8 cellular contexts compared by ENCODE assay signal in the genomic region with DNA sequence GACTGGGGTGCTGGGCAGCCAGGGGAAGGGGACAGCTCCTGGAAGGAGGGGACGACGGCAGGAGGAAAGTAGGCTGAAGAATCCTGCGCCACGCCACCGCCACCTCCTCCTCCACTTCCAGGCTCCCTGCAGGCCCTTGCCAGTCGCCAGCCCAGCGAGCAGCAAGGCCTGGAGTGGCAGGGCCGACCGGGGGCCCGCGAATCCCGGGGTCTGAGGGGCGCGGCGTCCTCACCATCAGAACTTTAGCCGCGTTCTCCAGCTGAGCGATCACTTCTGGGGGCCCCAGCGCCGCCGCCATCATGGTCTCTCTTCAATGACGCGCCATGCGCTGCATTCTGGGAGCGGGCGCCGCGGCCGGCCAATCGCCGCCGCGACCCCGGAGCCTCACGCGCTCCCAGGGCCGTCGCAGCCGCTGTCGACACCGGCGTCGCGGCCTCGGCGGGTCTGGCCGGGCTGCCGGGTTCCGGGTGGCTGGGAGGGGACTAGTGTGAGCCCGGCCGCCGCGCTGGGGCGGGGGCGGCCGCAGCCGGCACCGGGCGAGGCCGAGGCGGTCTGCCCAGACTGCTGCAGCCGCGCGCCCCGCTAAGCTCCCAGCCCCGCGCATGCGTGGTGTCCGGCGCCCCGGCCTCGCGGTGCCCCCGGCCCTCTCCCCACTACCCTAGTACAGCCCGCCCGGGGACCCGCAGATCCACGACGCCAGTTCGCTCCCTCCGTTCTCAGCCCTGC. TPM values are rescaled to one million over a fixed set of nuclear protein-coding genes. Genes with fewer than 3 reads are reported as not detected.
DNase-seq lines count a peak whose midpoint lies in the region; ATAC-seq and TF ChIP-seq lines count a peak whose summit lies in the region.

A gene (minus strand): TSS at position 309 of the 726 bp plus-strand sequence. CDS start 8 bp downstream, at position 301.

- H3K4me3 ChIP-seq in GM12875 (ENCODE audit: low read depth, low read length) (peak within 1 kb of the TSS; percentile 98), right cardiac atrium (ENCODE audit: low read length) (peak within 1 kb of the TSS; percentile 63), aorta (ENCODE audit: low read length in 2 of 2) (peak within 1 kb of the TSS; percentile 61 to 75)

- H3K27me3 ChIP-seq in right cardiac atrium (ENCODE audit: control insufficient read depth, insufficient read depth) (no peaks in the 10 kb centered on the region), aorta (ENCODE audit: control insufficient read depth in 1 of 2, insufficient read depth in 2 of 2, low read length in 1 of 2) (no peaks in the 10 kb centered on the region)

- DNase-seq in HFFc6 (peak; percentile 63), NCI-H1048 (lab: John Stamatoyannopoulos, UW) (peak; percentile 4), T-helper 2 cell (peak; percentile 61 to 90 (median 73)), right cardiac atrium (peak; percentile 84 to 92 (median 92)), renal cortical epithelial cell (ENCODE audit: low read depth) (peak; percentile 34), aorta (peak; percentile 88 to 93)

- H3K4me1 Mint-ChIP-seq in HFFc6 (ENCODE audit: low read depth) = peaks cover 28% of the 10 kb centered on the region

- 0 out of 2 replicates have a peak, but pooled peaks cover under 1% of the 10 kb centered on the region for H3K27me3 Mint-ChIP-seq in HFFc6 (ENCODE audit: insufficient read depth)

- no peaks in the 10 kb centered on the region for H3K36me3 Mint-ChIP-seq in HFFc6 (ENCODE audit: low read depth)

- H3K36me3 ChIP-seq in aorta (ENCODE audit: control insufficient read depth in 1 of 2, insufficient read depth in 2 of 2, low read length in 1 of 2) = no peaks in the 10 kb centered on the region

- WGBS in right cardiac atrium = under 1% methylated on average over 81 of the region's 81 CpGs
- WGBS in aorta, 2 donors = 0 to 1% methylated on average over 64 to 81 of the region's 81 CpGs

- intact Hi-C loops in right cardiac atrium (cut with DNase I) (no loop called here), aorta (cut with DNase I) (loop anchor here in 1 of 2 donors (10.0 kb wide), 1 partner anchor 198 kb away; a partner anchor contains a TSS)

- ATAC-seq in right cardiac atrium (peak; percentile 98), aorta (ENCODE audit: low FRiP score) (peak; percentile 96)

- H3K27ac ChIP-seq in angular gyrus (ENCODE audit: low read depth, low read length) (peak within 1 kb of the TSS; percentile 76), right cardiac atrium (ENCODE audit: low read length) (peak within 1 kb of the TSS; percentile 97), aorta (ENCODE audit: low read depth in 1 of 2, low read length in 2 of 2) (peak within 1 kb of the TSS; percentile 78 to 83)

- no peaks in the 10 kb centered on the region for H3K9me3 Mint-ChIP-seq in HFFc6

- peak within 1 kb of the TSS; percentile 96 for H3K4me3 Mint-ChIP-seq in HFFc6

- TF ChIP-seq CTCF in GM12875 (IDR thresholded peaks at IDR 0.05; ENCODE audit: borderline replicate concordance, insufficient read depth, low read depth, low read length) = no peak
- TF ChIP-seq CTCF in HFFc6 (IDR thresholded peaks at IDR 0.05) = no peak

- H3K4me1 ChIP-seq in right cardiac atrium (ENCODE audit: control insufficient read depth, insufficient read depth, low read length) = peaks cover 1% of the 10 kb centered on the region
- peaks cover 0 to 3% of the 10 kb centered on the region in 2 donors for H3K4me1 ChIP-seq in aorta (ENCODE audit: control insufficient read depth in 1 of 2, insufficient read depth in 2 of 2, low read length in 2 of 2)

- peak within 1 kb of the TSS; percentile 93 for H3K27ac Mint-ChIP-seq in HFFc6

- H3K9me3 ChIP-seq in right cardiac atrium (ENCODE audit: control insufficient read depth, low read length) (no peaks in the 10 kb centered on the region), aorta (ENCODE audit: control insufficient read depth, low read length) (no peaks in the 10 kb centered on the region)

RNA-seq across cellular contexts. Expression of the gene that starts here (rescaled TPM):
- total RNA-seq in HFFc6 (2021; fragmentation: NEBNext Ultra II Directional; extraction: Animal tissue kit (Norgen Biotek cat#: 25700)) = 10 to 100 TPM; 14.2 to 17.6 (median 15.2) TPM
- total RNA-seq in right cardiac atrium (10 to 100 TPM in 3 of 4 donors, 1 to 10 TPM in 1; 9.3 to 13.8 (median 10.5) TPM), renal cortical epithelial cell (26.4 and 30.5 TPM in 2 replicates), aorta (10 to 100 TPM; 11.7 to 14.8 TPM)
- polyA plus RNA-seq in right cardiac atrium (2.9 TPM), aorta (1 to 10 TPM in 1 of 2 donors, under 1 TPM in 1; 0.88 to 3.6 TPM)

Comparison
In these comparisons a context has a peak if more than half of its experiments do, and no peak if none do; other contexts are left out.
1. Peak in every context shown above with its lines: DNase-seq, ATAC-seq, H3K4me3 ChIP-seq and H3K27ac ChIP-seq.
2. DNase-seq: peak in every context shown above with its lines; median percentile 92 in right cardiac atrium; 90 in aorta; 73 in T-helper 2 cell; 63 in HFFc6; 34 in renal cortical epithelial cell; 4 in NCI-H1048.